Comparison of ENCODE assay signal across 8 cellular contexts in the genomic region with DNA sequence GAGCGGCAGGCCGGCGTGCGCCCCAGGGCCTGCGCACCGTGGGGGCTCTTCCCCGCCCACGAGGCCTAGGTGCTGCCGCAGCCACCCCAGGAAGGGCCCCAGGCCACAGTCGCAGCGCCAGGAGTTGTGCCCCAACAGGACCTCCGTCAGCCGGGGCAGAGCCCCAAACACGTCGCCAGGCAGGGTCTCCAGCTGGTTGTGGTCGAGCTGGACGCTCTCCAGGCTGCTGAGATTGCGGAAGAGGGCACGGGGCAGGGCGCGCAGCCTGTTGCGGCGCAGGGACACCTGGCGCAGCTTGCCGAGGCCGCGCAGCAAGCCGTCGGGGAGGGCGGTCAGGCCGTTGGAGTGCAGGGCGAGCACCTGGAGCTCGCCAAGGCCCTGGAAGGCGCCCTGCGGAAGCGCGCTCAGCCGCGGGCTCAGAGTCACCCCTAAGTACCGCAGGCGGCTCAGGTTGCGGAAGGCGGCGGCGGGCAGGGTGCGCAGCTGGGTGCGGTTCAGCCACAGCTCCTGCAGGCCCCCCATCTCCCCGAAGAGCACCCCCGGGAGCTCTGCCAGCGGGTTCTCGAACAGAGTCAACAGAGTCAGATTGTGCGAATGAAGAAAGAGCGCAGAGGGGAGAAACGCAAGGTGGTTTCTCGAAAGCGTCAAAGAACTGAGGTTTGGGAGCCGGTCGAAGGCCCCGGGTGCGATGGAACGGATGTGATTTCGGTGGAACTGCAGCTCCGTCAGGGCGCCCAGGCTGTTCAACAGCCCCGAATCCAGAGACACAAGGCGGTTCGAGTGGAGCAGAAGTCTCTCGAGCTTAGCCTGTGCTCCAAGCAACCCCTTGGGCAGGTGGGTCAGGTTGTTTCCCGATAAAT. TPM values are rescaled to one million over a fixed set of nuclear protein-coding genes. Genes with fewer than 3 reads are reported as not detected.
DNase-seq lines count a peak whose midpoint lies in the region; ATAC-seq and TF ChIP-seq lines count a peak whose summit lies in the region.

No MANE protein-coding gene starts in this region.

- H3K9me3 Mint-ChIP-seq in CD4-positive, alpha-beta T cell: no peaks in the 10 kb centered on the region
- H3K9me3 Mint-ChIP-seq in activated naive CD8-positive, alpha-beta T cell treated with anti-CD3 and anti-CD28 coated beads, Interleukin-2, amount 50 U/mL, for 24 hours: no peaks in the 10 kb centered on the region

- no peak overlapping the region for H3K4ac ChIP-seq in mesendoderm (ENCODE audit: low read depth, low read length)

- peak overlapping the region; percentile 94 for H3K27ac Mint-ChIP-seq in CD4-positive, alpha-beta T cell
- H3K27ac Mint-ChIP-seq in activated naive CD8-positive, alpha-beta T cell treated with anti-CD3 and anti-CD28 coated beads, Interleukin-2, amount 50 U/mL, for 24 hours: no peak overlapping the region

- H3K4me1 ChIP-seq in KMS-11 (ENCODE audit: low read depth, poor library complexity, severe bottlenecking) (peaks cover 4% of the 10 kb centered on the region), mesendoderm (ENCODE audit: control insufficient read depth, low read depth, low read length) (peaks cover 2% of the 10 kb centered on the region), Karpas-422 (ENCODE audit: low read length) (peaks cover 3% of the 10 kb centered on the region)

- no peaks in the 10 kb centered on the region for H3K27me3 Mint-ChIP-seq in CD4-positive, alpha-beta T cell
- H3K27me3 Mint-ChIP-seq in activated naive CD8-positive, alpha-beta T cell treated with anti-CD3 and anti-CD28 coated beads, Interleukin-2, amount 50 U/mL, for 24 hours: peaks cover 16% of the 10 kb centered on the region

- H2AFZ ChIP-seq in KMS-11 (ENCODE audit: low read depth) (no peak overlapping the region), Karpas-422 (ENCODE audit: low read length) (no peak overlapping the region)

- intact Hi-C loops in CD4-positive, alpha-beta T cell (cut with DNase I, micrococcal nuclease): loop anchor here (1.0 to 5.0 kb wide), 3 partner anchors 7 to 260 kb away; partner anchors contain the start of gene HES1 (in 1 of the 2)

- H3K4me1 Mint-ChIP-seq in CD4-positive, alpha-beta T cell (ENCODE audit: low read depth): peaks cover 56% of the 10 kb centered on the region
- H3K4me1 Mint-ChIP-seq in activated naive CD8-positive, alpha-beta T cell treated with anti-CD3 and anti-CD28 coated beads, Interleukin-2, amount 50 U/mL, for 24 hours: peaks cover 56% of the 10 kb centered on the region

- H3K4me3 Mint-ChIP-seq in CD4-positive, alpha-beta T cell: peak overlapping the region; percentile 93
- peak overlapping the region; percentile 73 for H3K4me3 Mint-ChIP-seq in activated naive CD8-positive, alpha-beta T cell treated with anti-CD3 and anti-CD28 coated beads, Interleukin-2, amount 50 U/mL, for 24 hours

- POLR2A ChIA-PET in CD4-positive, alpha-beta T cell (lab: Charles Lee): interaction anchor here (0.6 to 4.3 kb wide), 19 partner anchors 10 to 873 kb away, joined by 3 to 29 read pairs (median 3); partner anchors contain the start of genes ATP13A3 and LSG1

- no peaks in the 10 kb centered on the region for H3K9me3 ChIP-seq in CD4-positive, alpha-beta T cell (ENCODE audit: control insufficient read depth, low read length)
- no peaks in the 10 kb centered on the region for H3K9me3 ChIP-seq in Karpas-422 (ENCODE audit: low read length)

- no CpG with 5 or more reads among the region's 69 CpGs for WGBS in mesendoderm (ENCODE audit: extremely low coverage, insufficient coverage, low lambda C conversion rate)

- H3K23ac ChIP-seq in mesendoderm (ENCODE audit: low read length): no peak overlapping the region

- no peaks in the 10 kb centered on the region for H3K27me3 ChIP-seq in CD4-positive, alpha-beta T cell (ENCODE audit: control insufficient read depth, insufficient read depth, low read length)
- H3K27me3 ChIP-seq in KMS-11 (ENCODE audit: insufficient read depth, low read depth) (no peaks in the 10 kb centered on the region), mesendoderm (ENCODE audit: insufficient read depth, low read length, poor library complexity) (peaks cover 7% of the 10 kb centered on the region), Karpas-422 (ENCODE audit: low read length) (0 out of 2 replicates have a peak, but pooled peaks cover 3% of the 10 kb centered on the region)

- H3K9me2 ChIP-seq in Karpas-422 (replicated peaks; ENCODE audit: insufficient read depth, low read length): no peaks in the 10 kb centered on the region

- H3K18ac ChIP-seq in mesendoderm (ENCODE audit: low read length): no peak overlapping the region

- no peaks in the 10 kb centered on the region for H3K79me1 ChIP-seq in mesendoderm (ENCODE audit: low read length)

- H2BK120ac ChIP-seq in mesendoderm (ENCODE audit: low read depth, low read length): no peak overlapping the region

- H3K9ac ChIP-seq in KMS-11 (no peak overlapping the region), mesendoderm (ENCODE audit: low read length) (peak overlapping the region; percentile 49), Karpas-422 (ENCODE audit: low read length) (no peak overlapping the region)

- H4K8ac ChIP-seq in mesendoderm (ENCODE audit: low read depth, low read length): no peak overlapping the region

- H3K27ac ChIP-seq in CD4-positive, alpha-beta T cell (ENCODE audit: low read depth, low read length): peak overlapping the region; percentile 50
- peak overlapping the region; percentile 35; the same call in 1 of the 2 replicates for H3K27ac ChIP-seq in KMS-11
- H3K27ac ChIP-seq in mesendoderm (ENCODE audit: low read depth, low read length): no peak overlapping the region
- no peak overlapping the region for H3K27ac ChIP-seq in Karpas-422 (ENCODE audit: low read length)

- H3K4me3 ChIP-seq in KMS-11 (IDR thresholded peaks at IDR 0.05; ENCODE audit: insufficient read depth, low read depth, low read length) (no peak overlapping the region), mesendoderm (ENCODE audit: low read length) (peak overlapping the region; percentile 15), Karpas-422 (ENCODE audit: low read length) (no peak overlapping the region)

- no peak overlapping the region for H4K5ac ChIP-seq in mesendoderm (ENCODE audit: low read length)

- no peak overlapping the region for H2AK5ac ChIP-seq in mesendoderm (ENCODE audit: low read length)

- DNase-seq in CD4-positive, alpha-beta T cell: peak; percentile 16 to 57 (median 34)
- peak; percentile 38 for DNase-seq in activated naive CD8-positive, alpha-beta T cell treated with anti-CD3 and anti-CD28 coated beads, Interleukin-2, amount 50 U/mL, for 24 hours
- DNase-seq in mesendoderm (no peak), Karpas-422 (no peak)

- no peaks in the 10 kb centered on the region for H3K79me2 ChIP-seq in KMS-11 (ENCODE audit: insufficient read depth, low read depth)
- H3K79me2 ChIP-seq in mesendoderm (ENCODE audit: control insufficient read depth, insufficient read depth, low read length): no peaks in the 10 kb centered on the region
- no peaks in the 10 kb centered on the region for H3K79me2 ChIP-seq in Karpas-422 (ENCODE audit: low read length)

- H2BK15ac ChIP-seq in mesendoderm (replicated peaks; ENCODE audit: low read depth): no peak overlapping the region

- no peak overlapping the region for H3K4me2 ChIP-seq in KMS-11
- H3K4me2 ChIP-seq in mesendoderm (ENCODE audit: low read length): peak overlapping the region; percentile 37
- no peak overlapping the region for H3K4me2 ChIP-seq in Karpas-422 (ENCODE audit: low read depth, low read length, poor library complexity, severe bottlenecking)

- peak; percentile 48 for ATAC-seq in CD4-positive, alpha-beta T cell (ENCODE audit: poor library complexity)
- peak; percentile 37 for ATAC-seq in activated naive CD8-positive, alpha-beta T cell treated with anti-CD3 and anti-CD28 coated beads, Interleukin-2, amount 50 U/mL, for 24 hours
- ATAC-seq in GM21360 (IDR thresholded peaks at IDR 0.05; ENCODE audit: unreplicated experiment): no peak
- no peak for ATAC-seq in HG02763 (IDR thresholded peaks at IDR 0.05; ENCODE audit: unreplicated experiment)
- no peak for ATAC-seq in HG03460 (IDR thresholded peaks at IDR 0.05; ENCODE audit: unreplicated experiment)

- no peak overlapping the region for H2BK5ac ChIP-seq in mesendoderm (ENCODE audit: low read length)

- peaks cover 7% of the 10 kb centered on the region for H3K36me3 Mint-ChIP-seq in CD4-positive, alpha-beta T cell (ENCODE audit: low read depth)
- no peaks in the 10 kb centered on the region for H3K36me3 Mint-ChIP-seq in activated naive CD8-positive, alpha-beta T cell treated with anti-CD3 and anti-CD28 coated beads, Interleukin-2, amount 50 U/mL, for 24 hours (ENCODE audit: low read depth)

- H4K20me1 ChIP-seq in KMS-11 (ENCODE audit: insufficient read depth) (no peaks in the 10 kb centered on the region), Karpas-422 (ENCODE audit: insufficient read depth, low read depth, low read length) (no peaks in the 10 kb centered on the region)

- CTCF ChIA-PET in CD4-positive, alpha-beta T cell (lab: Charles Lee): interaction anchor here (0.6 to 3.6 kb wide), 7 partner anchors 10 to 197 kb away, joined by 3 to 13 read pairs (median 3); no protein-coding TSS in a partner anchor

- TF ChIP-seq CTCF in CD4-positive, alpha-beta T cell (IDR thresholded peaks at IDR 0.05): no peak
- TF ChIP-seq CTCF in KMS-11 (conservative IDR thresholded peaks at IDR 0.05; ENCODE audit: low read depth, low read length): no peak

- H3K56ac ChIP-seq in mesendoderm (ENCODE audit: low read length): peak overlapping the region; percentile 70

- H3K36me3 ChIP-seq in KMS-11 (ENCODE audit: insufficient read depth): no peaks in the 10 kb centered on the region
- H3K36me3 ChIP-seq in mesendoderm (ENCODE audit: control insufficient read depth, insufficient read depth, low read length): no peaks in the 10 kb centered on the region
- H3K36me3 ChIP-seq in Karpas-422 (ENCODE audit: insufficient read depth, low read length): no peaks in the 10 kb centered on the region

RNA-seq across cellular contexts. Expression of gene GP5, which starts 1.9 kb away (rescaled TPM):
- 1 to 10 TPM; 3.3 TPM for total RNA-seq in CD4-positive, alpha-beta T cell
- polyA plus RNA-seq in mesendoderm (2013, experiment 1 of 2): 0.01 TPM
- polyA plus RNA-seq in mesendoderm (2013, experiment 2 of 2): 0.03 TPM
- not detected in 2 replicates for total RNA-seq in Karpas-422 (2014; rRNA removed; shearing (Covaris generic); ENCODE audit: low replicate concordance)

RNA-seq across cellular contexts. Expression of gene LRRC15, which starts 27.6 kb away (rescaled TPM):
- not detected for total RNA-seq in CD4-positive, alpha-beta T cell
- 0.37 TPM for polyA plus RNA-seq in mesendoderm (2013, experiment 1 of 2)
- 0.39 TPM for polyA plus RNA-seq in mesendoderm (2013, experiment 2 of 2)
- not detected in 2 replicates for total RNA-seq in Karpas-422 (2014; rRNA removed; shearing (Covaris generic); ENCODE audit: low replicate concordance)

RNA-seq across cellular contexts. Expression of gene CPN2, which starts 46.0 kb away (rescaled TPM):
- total RNA-seq in CD4-positive, alpha-beta T cell: not detected
- polyA plus RNA-seq in mesendoderm (2013, experiment 1 of 2): 0.01 TPM
- polyA plus RNA-seq in mesendoderm (2013, experiment 2 of 2): 0.01 TPM
- not detected in 2 replicates for total RNA-seq in Karpas-422 (2014; rRNA removed; shearing (Covaris generic); ENCODE audit: low replicate concordance)

Comparison
In these comparisons a context has a peak if more than half of its experiments do, and no peak if none do; other contexts are left out.
1. ATAC-seq: peak in CD4-positive, alpha-beta T cell (single experiment) and activated naive CD8-positive, alpha-beta T cell treated with anti-CD3 and anti-CD28 coated beads, Interleukin-2, amount 50 U/mL, for 24 hours (single experiment); none in GM21360 (single experiment), HG02763 (single experiment) and HG03460 (single experiment).
2. DNase-seq: peak in CD4-positive, alpha-beta T cell (10 of 10) and activated naive CD8-positive, alpha-beta T cell treated with anti-CD3 and anti-CD28 coated beads, Interleukin-2, amount 50 U/mL, for 24 hours (single experiment); none in mesendoderm (single experiment) and Karpas-422 (single experiment).
3. H3K27ac ChIP-seq: peak in CD4-positive, alpha-beta T cell (single experiment) and KMS-11 (single experiment); none in mesendoderm (single experiment) and Karpas-422 (single experiment).